16 cellular contexts compared by ENCODE assay signal in genomic region chr3:166554006-166554405, GRCh38.
DNase-seq lines count a peak whose midpoint lies in the region; ATAC-seq and TF ChIP-seq lines count a peak whose summit lies in the region.
"Had no signal": no experiment of that assay in that cellular context is flagged by ENCODE, and none has a peak within 500 bp of the region (broad histone marks: within the 10 kb centered on the region; RNA-seq: fewer than 3 reads in every experiment).

No MANE protein-coding gene starts in this region.

- no peak overlapping the region for H2AFZ ChIP-seq in H9 (ENCODE audit: low read length)

- H4K91ac ChIP-seq in H9 (ENCODE audit: insufficient read length, low read depth, low read length), result no peak overlapping the region

- H3K27me3 ChIP-seq in H9 (ENCODE audit: insufficient read depth, low read length), result no peaks in the 10 kb centered on the region

- H3K4me1 Mint-ChIP-seq in H9 (peaks cover 6 to 10% of the 10 kb centered on the region in 2 experiments), nephron (peaks cover 28% of the 10 kb centered on the region)
- H3K4me1 Mint-ChIP-seq in stimulated activated naive B cell treated with anti-CD40 and anti-IgM and Interleukin-4, amounts not matched to agents 10 μg/mL and 1 μg/mL and 100 μg/mL, for 72 hours, result no peaks in the 10 kb centered on the region

- no peak overlapping the region for H3K4me3 Mint-ChIP-seq in H9
- no peak overlapping the region for H3K4me3 Mint-ChIP-seq in nephron
- H3K4me3 Mint-ChIP-seq in stimulated activated naive B cell treated with anti-CD40 and anti-IgM and Interleukin-4, amounts not matched to agents 10 μg/mL and 1 μg/mL and 100 μg/mL, for 72 hours, result no peak overlapping the region

- no peaks in the 10 kb centered on the region for H3K79me1 ChIP-seq in H9 (ENCODE audit: insufficient read depth, low read depth, low read length, poor library complexity, severe bottlenecking)

- no peaks in the 10 kb centered on the region for H3K9me3 ChIP-seq in H9 (ENCODE audit: control insufficient read depth, low read depth, low read length)
- H3K9me3 ChIP-seq: A549, Caco-2 had no signal

- WGBS in H9 (ENCODE audit: extremely low coverage, insufficient read length, low lambda C conversion rate), result no CpG with 5 or more reads among the region's 1 CpG

- H3K27me3 Mint-ChIP-seq in H9 (ENCODE audit: low read depth) (no peaks in the 10 kb centered on the region), nephron (ENCODE audit: low read depth) (no peaks in the 10 kb centered on the region)
- no peaks in the 10 kb centered on the region for H3K27me3 Mint-ChIP-seq in stimulated activated naive B cell treated with anti-CD40 and anti-IgM and Interleukin-4, amounts not matched to agents 10 μg/mL and 1 μg/mL and 100 μg/mL, for 72 hours

- H3K36me3 Mint-ChIP-seq in H9 (ENCODE audit: insufficient read depth in 1 of 3, low read depth in 3 of 3) (no peaks in the 10 kb centered on the region), nephron (ENCODE audit: low read depth) (no peaks in the 10 kb centered on the region)
- no peaks in the 10 kb centered on the region for H3K36me3 Mint-ChIP-seq in stimulated activated naive B cell treated with anti-CD40 and anti-IgM and Interleukin-4, amounts not matched to agents 10 μg/mL and 1 μg/mL and 100 μg/mL, for 72 hours

- H3K14ac ChIP-seq in H9 (ENCODE audit: insufficient read depth, low read length), result no peak overlapping the region

- no peak overlapping the region for H4K8ac ChIP-seq in H9 (replicated peaks; ENCODE audit: insufficient read length, low read depth, low read length)

- H4K20me1 ChIP-seq in H9 (ENCODE audit: control insufficient read depth, insufficient read depth, insufficient read length), result no peaks in the 10 kb centered on the region

- H3K4me2 ChIP-seq in H9 (ENCODE audit: insufficient read depth, insufficient read length, low read length), result no peak overlapping the region
- H3K4me2 ChIP-seq: A549 had no signal

- TF ChIP-seq CTCF in H9 (conservative IDR thresholded peaks at IDR 0.05), result no peak
- no peak for TF ChIP-seq CTCF in choroid plexus epithelial cell (conservative IDR thresholded peaks at IDR 0.05; ENCODE audit: low read depth, low read length)
- no peak for TF ChIP-seq CTCF in nephron (IDR thresholded peaks at IDR 0.05; ENCODE audit: unreplicated experiment in 3 of 3)
- no peak for TF ChIP-seq CTCF in GM13976 (IDR thresholded peaks at IDR 0.05; ENCODE audit: borderline replicate concordance, control extremely low read depth, extremely low read depth, insufficient read depth, missing control alignments)
- no peak for TF ChIP-seq CTCF in GM13977 (IDR thresholded peaks at IDR 0.05; ENCODE audit: extremely low read depth, insufficient read depth, missing control alignments)
- no peak for TF ChIP-seq CTCF in foreskin fibroblast (IDR thresholded peaks at IDR 0.05; ENCODE audit: low read depth, low read length)

- no peak overlapping the region for H2BK5ac ChIP-seq in H9 (ENCODE audit: insufficient read length, low read length)

- H3K9ac ChIP-seq in H9 (ENCODE audit: extremely low read depth, insufficient read length, low read length), result no peak overlapping the region

- in situ Hi-C loops in GM13976 (cut with MboI; ENCODE audit: low sequenced_read_pairs, unreplicated experiment), result no loop called here
- in situ Hi-C loops in GM13977 (cut with MboI; ENCODE audit: low pct_unique_long_range_greater_than_20kb, low sequenced_read_pairs, unreplicated experiment), result no loop called here

- H3K9me3 Mint-ChIP-seq in H9 (no peaks in the 10 kb centered on the region), nephron (no peaks in the 10 kb centered on the region)
- peaks cover 0 to 4% of the 10 kb centered on the region in 2 donors for H3K9me3 Mint-ChIP-seq in stimulated activated naive B cell treated with anti-CD40 and anti-IgM and Interleukin-4, amounts not matched to agents 10 μg/mL and 1 μg/mL and 100 μg/mL, for 72 hours

- H2BK12ac ChIP-seq in H9 (ENCODE audit: insufficient read length, low read depth, low read length), result no peak overlapping the region

- no peak overlapping the region for H2BK15ac ChIP-seq in H9 (ENCODE audit: low read depth, low read length)

- no peaks in the 10 kb centered on the region for H3K79me2 ChIP-seq in H9 (ENCODE audit: insufficient read depth, low read length)

- no peaks in the 10 kb centered on the region for H3K4me1 ChIP-seq in H9 (ENCODE audit: insufficient read depth, low read length)
- H3K4me1 ChIP-seq: A549, Caco-2 had no signal

- H2BK120ac ChIP-seq in H9 (ENCODE audit: low read depth, low read length, poor library complexity, severe bottlenecking), result no peak overlapping the region

- no peak overlapping the region for H4K5ac ChIP-seq in H9 (ENCODE audit: insufficient read length, low read depth, low read length)

- no peak overlapping the region for H3K4ac ChIP-seq in H9 (ENCODE audit: low read depth, low read length)

- H3K23ac ChIP-seq in H9 (ENCODE audit: insufficient read length, low read depth, low read length), result no peak overlapping the region

- H3K4me3 ChIP-seq in choroid plexus epithelial cell (ENCODE audit: low read depth, low read length) (no peak overlapping the region), foreskin fibroblast (ENCODE audit: low read depth in 1 of 2, low read length in 2 of 2) (no peak overlapping the region)
- H3K4me3 ChIP-seq: A549 had no signal

- H3K23me2 ChIP-seq in H9 (ENCODE audit: insufficient read length, low read depth, low read length, poor library complexity, severe bottlenecking), result no peaks in the 10 kb centered on the region

- H3K27ac ChIP-seq in H9 (ENCODE audit: insufficient read length, low read depth, low read length), result no peak overlapping the region
- H3K27ac ChIP-seq: A549 had no signal

- peak overlapping the region in 2 of 3 experiments; percentile 38 to 50; a peak in 2 of 7 replicates for H3K27ac Mint-ChIP-seq in H9
- peak overlapping the region; percentile 15 to 63 (median 43) for H3K27ac Mint-ChIP-seq in nephron
- no peak overlapping the region for H3K27ac Mint-ChIP-seq in stimulated activated naive B cell treated with anti-CD40 and anti-IgM and Interleukin-4, amounts not matched to agents 10 μg/mL and 1 μg/mL and 100 μg/mL, for 72 hours

- ATAC-seq in stimulated activated naive B cell treated with anti-CD40 and anti-IgM and Interleukin-4, amounts not matched to agents 10 μg/mL and 1 μg/mL and 100 μg/mL, for 72 hours (replicated peaks), result no peak
- ATAC-seq: A549 had no signal

- H3K56ac ChIP-seq in H9 (ENCODE audit: insufficient read length, low read depth, low read length), result no peak overlapping the region

- no peak overlapping the region for H2AK5ac ChIP-seq in H9 (ENCODE audit: insufficient read length, low read length)

- DNase-seq in H9 (no peak), NCI-H69 (lab: John Stamatoyannopoulos, UW) (peak; percentile 60), choroid plexus epithelial cell (ENCODE audit: low read depth) (peak; percentile 2), GM13976 (ENCODE audit: low spot score) (no peak), GM13977 (ENCODE audit: low spot score) (no peak), foreskin fibroblast (no peak)
- no peak for DNase-seq in stimulated activated naive B cell treated with anti-CD40 and anti-IgM and Interleukin-4, amounts not matched to agents 10 μg/mL and 1 μg/mL and 100 μg/mL, for 72 hours
- DNase-seq: Caco-2, DND-41, GF-D8, Kasumi-1, NCI-H1417, NCI-H2029, NCI-H2171 treated with DMSO at 0.1 percent for 48 hours had no signal

- no peak overlapping the region for H2BK20ac ChIP-seq in H9 (ENCODE audit: low read depth, low read length, poor library complexity, severe bottlenecking)

- H3T11ph ChIP-seq in H9 (ENCODE audit: low read length), result no peak overlapping the region

- H3K18ac ChIP-seq in H9 (ENCODE audit: insufficient read length, low read depth, low read length), result no peak overlapping the region

Comparison
In these comparisons a context has a peak if more than half of its experiments do, and no peak if none do; other contexts are left out.
1. DNase-seq: peak in NCI-H69 (single experiment) and choroid plexus epithelial cell (single experiment); none in H9 (single experiment), stimulated activated naive B cell treated with anti-CD40 and anti-IgM and Interleukin-4, amounts not matched to agents 10 μg/mL and 1 μg/mL and 100 μg/mL, for 72 hours (single experiment), GM13976 (single experiment), GM13977 (single experiment) and foreskin fibroblast (0 of 2).